12 cellular contexts compared by ENCODE assay signal in the genomic region with DNA sequence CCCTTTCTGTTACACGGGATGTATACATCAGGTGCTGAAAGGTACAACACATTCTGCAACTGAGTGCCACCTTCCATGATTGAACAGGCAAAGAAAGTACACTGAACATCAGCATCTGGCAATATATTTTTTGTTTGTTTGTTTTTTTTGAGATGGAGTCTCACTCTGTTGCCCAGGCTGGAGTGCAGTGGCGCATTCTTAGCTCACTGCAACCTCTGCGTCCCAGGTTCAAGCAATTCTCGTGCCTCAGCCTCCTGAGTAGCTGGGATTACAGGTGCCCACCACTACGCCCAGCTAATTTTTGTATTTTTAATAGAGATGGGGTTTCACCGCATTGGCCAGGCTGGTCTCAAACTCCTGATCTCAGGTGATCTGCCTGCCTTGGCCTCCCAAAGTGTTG. TPM values are rescaled to one million over a fixed set of nuclear protein-coding genes. Genes with fewer than 3 reads are reported as not detected.
A peak's percentile ranks its signal among the peaks of the same experiment; 100 is the strongest.
DNase-seq lines count a peak whose midpoint lies in the region; ATAC-seq and TF ChIP-seq lines count a peak whose summit lies in the region.
"Not testable (repeated sequence)": the region's sequence is repeated elsewhere in the genome, so short reads cannot be mapped to it uniquely, and the experiment has no call there.
"Had no signal": no experiment of that assay in that cellular context is flagged by ENCODE, and none has a peak within 500 bp of the region (broad histone marks: within the 10 kb centered on the region; RNA-seq: fewer than 3 reads in every experiment).

No MANE protein-coding gene starts in this region.

- 80 to 83% methylated on average over 6 of the region's 6 CpGs for WGBS in heart right ventricle, 2 donors

- peaks cover 52% of the 10 kb centered on the region for H3K36me3 ChIP-seq in BLaER1
- H3K36me3 ChIP-seq in OCI-LY7 (ENCODE audit: insufficient read depth, low read length): peaks cover 81% of the 10 kb centered on the region
- peaks cover 0 to 16% (median 0%) of the 10 kb centered on the region in 9 donors for H3K36me3 ChIP-seq in heart right ventricle
- not testable (repeated sequence) for H3K36me3 ChIP-seq in skeletal muscle tissue (ENCODE audit: control insufficient read depth in 3 of 3, insufficient read depth in 3 of 3, low read length in 3 of 3); tibial artery

- not testable (repeated sequence) for TF ChIP-seq CTCF in OCI-LY7 (conservative IDR thresholded peaks at IDR 0.05; ENCODE audit: low read length); coronary artery (IDR thresholded peaks at IDR 0.05); heart right ventricle (IDR thresholded peaks at IDR 0.05); nephron (IDR thresholded peaks at IDR 0.05; ENCODE audit: unreplicated experiment in 3 of 3); tibial artery (IDR thresholded peaks at IDR 0.05)

- H3K4me1 Mint-ChIP-seq in nephron: peaks cover 37% of the 10 kb centered on the region

- not testable (repeated sequence) for ATAC-seq in heart right ventricle

- intact Hi-C loops in OCI-LY7 (cut with micrococcal nuclease; ENCODE audit: unreplicated experiment); heart right ventricle (cut with DNase I); tibial artery (cut with DNase I; ENCODE audit: low total_unique reads): not testable (repeated sequence)

- DNase-seq in OCI-LY7 (ENCODE audit: low spot score); coronary artery (ENCODE audit: low spot score); heart right ventricle; tibial artery: not testable (repeated sequence)

- CTCF ChIA-PET in OCI-LY7 (lab: Charles Lee; ENCODE audit: unreplicated experiment): not testable (repeated sequence)

- H3K9me2 ChIP-seq in OCI-LY7 (ENCODE audit: insufficient read depth, low read length): not testable (repeated sequence)

- H2AFZ ChIP-seq in OCI-LY7 (ENCODE audit: low read length): not testable (repeated sequence)

- peaks cover 79% of the 10 kb centered on the region for H3K4me1 ChIP-seq in BLaER1
- peaks cover 53% of the 10 kb centered on the region for H3K4me1 ChIP-seq in OCI-LY7 (ENCODE audit: insufficient read depth, low read length, poor library complexity, severe bottlenecking)
- H3K4me1 ChIP-seq in heart right ventricle: peaks cover 36 to 77% (median 63%) of the 10 kb centered on the region in 9 donors
- peaks cover 48 to 50% (median 49%) of the 10 kb centered on the region in 3 donors for H3K4me1 ChIP-seq in skeletal muscle tissue (ENCODE audit: control insufficient read depth in 3 of 3, insufficient read depth in 3 of 3, low read length in 3 of 3)
- peaks cover 4 to 55% (median 44%) of the 10 kb centered on the region in 4 donors for H3K4me1 ChIP-seq in tibial artery

- H3K36me3 Mint-ChIP-seq in nephron (ENCODE audit: low read depth): not testable (repeated sequence)

- H3K4me3 Mint-ChIP-seq in nephron: not testable (repeated sequence)

- H4K20me1 ChIP-seq in BLaER1 (peaks cover 58% of the 10 kb centered on the region), OCI-LY7 (ENCODE audit: insufficient read depth, low read length) (peaks cover 21% of the 10 kb centered on the region; the same call in 1 of the 2 replicates)

- H3K9me3 ChIP-seq in BLaER1; OCI-LY7 (ENCODE audit: low read length); heart right ventricle; skeletal muscle tissue (ENCODE audit: control insufficient read depth in 3 of 3, low read length in 3 of 3); tibial artery: not testable (repeated sequence)

- POLR2A ChIA-PET in OCI-LY7 (lab: Charles Lee): not testable (repeated sequence)

- peaks cover 93% of the 10 kb centered on the region for H3K79me2 ChIP-seq in OCI-LY7 (ENCODE audit: insufficient read depth, low read depth, low read length)

- H3K27me3 ChIP-seq in BLaER1; skeletal muscle tissue (ENCODE audit: control insufficient read depth in 3 of 3, insufficient read depth in 3 of 3, low read length in 3 of 3); tibial artery: not testable (repeated sequence)
- H3K27me3 ChIP-seq in heart right ventricle: peaks cover 0 to 11% (median 0%) of the 10 kb centered on the region in 7 donors

- peaks cover 13% of the 10 kb centered on the region for H3K27me3 Mint-ChIP-seq in nephron (ENCODE audit: low read depth)

- H3K4me3 ChIP-seq in BLaER1; OCI-LY7 (ENCODE audit: low read depth, low read length, poor library complexity, severe bottlenecking); coronary artery; heart right ventricle; skeletal muscle tissue (ENCODE audit: low read length in 3 of 3); tibial artery: not testable (repeated sequence)

- not testable (repeated sequence) for H3K27ac ChIP-seq in BLaER1; OCI-LY7 (ENCODE audit: low read depth, low read length, poor library complexity, severe bottlenecking)
- peak overlapping the region; percentile 70 to 94 for H3K27ac ChIP-seq in coronary artery
- H3K27ac ChIP-seq in heart right ventricle: peak overlapping the region in 7 of 10 donors; percentile 0 to 91 (median 82)
- H3K27ac ChIP-seq in skeletal muscle tissue (ENCODE audit: low read depth, low read length): peak overlapping the region; percentile 75
- peak overlapping the region; percentile 64 to 66 for H3K27ac ChIP-seq in tibial artery

- BruUV-seq in OCI-LY7 (replicated peaks; lab: Mats Ljungman, UMichigan): not testable (repeated sequence)

- not testable (repeated sequence) for H3K9ac ChIP-seq in BLaER1; skeletal muscle tissue (ENCODE audit: low read depth in 1 of 3, low read length in 3 of 3)

- H3K27ac Mint-ChIP-seq in nephron: peak overlapping the region in 2 of 3 experiments; percentile 41 to 44

- not testable (repeated sequence) for H3K9me3 Mint-ChIP-seq in nephron

- H3K4me2 ChIP-seq in BLaER1: peak overlapping the region; percentile 81
- peak overlapping the region; percentile 10; the same call in 1 of the 2 replicates for H3K4me2 ChIP-seq in OCI-LY7 (ENCODE audit: low read length)

RNA-seq across cellular contexts. Expression of a gene that starts 5.3 kb away (rescaled TPM):
- total RNA-seq in OCI-LY7 (2014; rRNA removed; shearing (Covaris generic)): 41.6 and 52.7 TPM in 2 replicates
- 54.5 and 66.7 TPM in 2 replicates for total RNA-seq in OCI-LY7 (2022)
- total RNA-seq in heart right ventricle: 10 to 100 TPM in 1 of 10 donors, 1 to 10 TPM in 9; 4.8 to 10.3 (median 6.1) TPM
- 1 to 10 TPM; 4.1 to 5.6 TPM for polyA plus RNA-seq in heart right ventricle
- total RNA-seq in skeletal muscle tissue: 15.7 TPM
- total RNA-seq: CD4-positive, CD25-positive, alpha-beta regulatory T cell; HFFc6 had no signal
- polyA plus RNA-seq: CD4-positive, CD25-positive, alpha-beta regulatory T cell had no signal

RNA-seq across cellular contexts. Expression of a gene that starts 42.4 kb away (rescaled TPM):
- total RNA-seq in OCI-LY7 (2014; rRNA removed; shearing (Covaris generic)): not detected in 2 replicates
- not detected in 2 replicates for total RNA-seq in OCI-LY7 (2022)
- total RNA-seq in heart right ventricle: under 1 TPM in 1 of 10 donors, not detected in 9; 0.29 TPM
- polyA plus RNA-seq in heart right ventricle: under 1 TPM in 1 of 2 donors, not detected in 1; 0.04 TPM
- not detected for total RNA-seq in skeletal muscle tissue
- total RNA-seq: A673; CD4-positive, CD25-positive, alpha-beta regulatory T cell; HFFc6; HT1080 had no signal
- polyA plus RNA-seq: BJ had no signal
